In genomic region chr13:33375421-33375820, GRCh38 we compare ENCODE assay signal across 16 cellular contexts.
DNase-seq lines count a peak whose midpoint lies in the region; ATAC-seq lines count a peak whose summit lies in the region.
"Had no signal": no experiment of that assay in that cellular context is flagged by ENCODE, and none has a peak within 500 bp of the region (broad histone marks: within the 10 kb centered on the region; RNA-seq: fewer than 3 reads in every experiment).

No MANE protein-coding gene starts in this region.

- peak; percentile 13 for DNase-seq in DMS53 (lab: John Stamatoyannopoulos, UW)
- no peak for DNase-seq in DMS53 treated with DMSO at 0.1 percent for 48 hours (lab: John Stamatoyannopoulos, UW; ENCODE audit: unreplicated experiment)
- peak; percentile 25 for DNase-seq in HT-29 (ENCODE audit: low spot score)
- peak; percentile 6 for DNase-seq in OCI-M1 (lab: John Stamatoyannopoulos, UW)
- DNase-seq in left colon = no peak
- DNase-seq in NCI-H2029 (lab: John Stamatoyannopoulos, UW) = no peak
- DNase-seq in activated CD4-positive, alpha-beta T cell treated with anti-CD3 and anti-CD28 coated beads for 4 hours = no peak
- DNase-seq in C1 segment of cervical spinal cord (lab: John Stamatoyannopoulos, UW) = no peak
- DNase-seq: CD4-positive, CD25-positive, alpha-beta regulatory T cell; COR-L47; DMS 273 treated with DMSO at 0.1 percent for 48 hours; GM23248; NCI-H1105; NCI-H2081 treated with DMSO at 0.1 percent for 48 hours; NCI-H510A; Peyer's patch had no signal

- peak; percentile 33 for ATAC-seq in left colon

- intact Hi-C loops in left colon (cut with DNase I, micrococcal nuclease) = no loop called here

Comparison
In these comparisons a context has a peak if more than half of its experiments do, and no peak if none do; other contexts are left out.
1. DNase-seq: peak in DMS53 (single experiment), HT-29 (single experiment) and OCI-M1 (single experiment); none in DMS53 treated with DMSO at 0.1 percent for 48 hours (single experiment), left colon (0 of 2), NCI-H2029 (single experiment), activated CD4-positive, alpha-beta T cell treated with anti-CD3 and anti-CD28 coated beads for 4 hours (0 of 2) and C1 segment of cervical spinal cord (0 of 14).